In the genomic region with DNA sequence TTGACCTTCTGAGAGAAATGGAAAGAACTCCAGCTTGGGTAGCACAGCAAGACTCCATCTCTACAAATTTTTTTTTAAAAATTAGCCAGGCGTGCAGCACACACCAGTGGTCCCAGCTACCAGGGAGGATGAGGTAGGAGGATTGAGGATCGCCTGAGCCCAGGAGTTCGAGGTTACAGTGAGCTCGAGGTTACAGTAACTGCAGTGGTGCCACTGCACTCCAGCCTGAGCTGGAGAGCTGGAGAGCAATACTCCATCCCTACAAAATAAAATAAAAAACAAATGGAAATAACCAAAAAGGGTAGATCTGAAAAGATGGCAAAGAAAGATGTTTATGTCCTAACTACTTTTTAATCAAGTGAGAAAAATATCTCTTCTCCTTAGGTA, we compare ENCODE assay signal across 13 cellular contexts. TPM values are rescaled to one million over a fixed set of nuclear protein-coding genes. Genes with fewer than 3 reads are reported as not detected.
DNase-seq lines count a peak whose midpoint lies in the region; ATAC-seq lines count a peak whose summit lies in the region.
"Had no signal": no experiment of that assay in that cellular context is flagged by ENCODE, and none has a peak within 500 bp of the region (broad histone marks: within the 10 kb centered on the region; RNA-seq: fewer than 3 reads in every experiment).

No MANE protein-coding gene starts in this region.

- peak overlapping the region; percentile 36 for H3K4me3 ChIP-seq in SK-N-MC
- H3K4me3 ChIP-seq: body of pancreas, thyroid gland had no signal

- POLR2A ChIA-PET in activated CD4-positive, alpha-beta T cell treated with anti-CD3 and anti-CD28 coated beads for 36 hours (lab: Charles Lee), result no interaction called here

- intact Hi-C loops in activated CD4-positive, alpha-beta T cell treated with anti-CD3 and anti-CD28 coated beads for 36 hours (cut with DNase I, micrococcal nuclease), result loop anchor here (1.0 to 10.0 kb wide), 11 partner anchors 13 to 393 kb away; partner anchors contain the start of genes C2CD4D (in 1 of the 2), CGN (in 1 of the 2), POGZ (in 1 of the 2) and TUFT1 (in 1 of the 2)

- H3K9ac ChIP-seq in SK-N-MC (ENCODE audit: insufficient read length), result no peak overlapping the region

- CTCF ChIA-PET in activated CD4-positive, alpha-beta T cell treated with anti-CD3 and anti-CD28 coated beads for 36 hours (lab: Charles Lee), result interaction anchor here (0.6 to 2.2 kb wide), 22 partner anchors 9 to 390 kb away, joined by 3 to 15 read pairs (median 6); partner anchors contain the start of genes CGN, POGZ and TUFT1

- no peaks in the 10 kb centered on the region for H3K27me3 Mint-ChIP-seq in activated CD4-positive, alpha-beta T cell treated with anti-CD3 and anti-CD28 coated beads for 36 hours

- peak overlapping the region; percentile 74 for H3K27ac ChIP-seq in SK-N-MC
- H3K27ac ChIP-seq: body of pancreas had no signal

- DNase-seq in activated CD4-positive, alpha-beta T cell treated with anti-CD3 and anti-CD28 coated beads for 36 hours, result no peak
- DNase-seq in activated CD4-positive, alpha-beta T cell treated with anti-CD3 and anti-CD28 coated beads for 4 hours, result no peak
- DNase-seq in SK-N-MC (ENCODE audit: low read depth, low spot score) (no peak), germinal center (ENCODE audit: low spot score) (peak; percentile 8), mesenteric fat pad (ENCODE audit: low spot score) (no peak), ecto neural progenitor cell (ENCODE audit: low spot score) (no peak)
- no peak for DNase-seq in stimulated activated effector memory CD8-positive, alpha-beta T cell treated with anti-CD3 and anti-CD28 coated beads, Interleukin-12 subunit alpha, Interleukin-12 subunit beta, amount 100 ng/mL, for 72 hours (ENCODE audit: low spot score in 2 of 2)
- DNase-seq: body of pancreas, NCI-H187 treated with DMSO at 0.1 percent for 48 hours, NCI-H774, nucleus accumbens, thyroid gland had no signal

- peak overlapping the region; percentile 42 for H3K27ac Mint-ChIP-seq in activated CD4-positive, alpha-beta T cell treated with anti-CD3 and anti-CD28 coated beads for 36 hours
- H3K27ac Mint-ChIP-seq in stimulated activated effector memory CD8-positive, alpha-beta T cell treated with anti-CD3 and anti-CD28 coated beads, Interleukin-12 subunit alpha, Interleukin-12 subunit beta, amount 100 ng/mL, for 72 hours, result peak overlapping the region; percentile 70

- H3K36me3 ChIP-seq in SK-N-MC (ENCODE audit: insufficient read depth, low read length), result peaks cover 27% of the 10 kb centered on the region
- H3K36me3 ChIP-seq: thyroid gland had no signal

- H3K4me3 Mint-ChIP-seq in activated CD4-positive, alpha-beta T cell treated with anti-CD3 and anti-CD28 coated beads for 36 hours, result no peak overlapping the region
- no peak overlapping the region for H3K4me3 Mint-ChIP-seq in stimulated activated effector memory CD8-positive, alpha-beta T cell treated with anti-CD3 and anti-CD28 coated beads, Interleukin-12 subunit alpha, Interleukin-12 subunit beta, amount 100 ng/mL, for 72 hours

- ATAC-seq in activated CD4-positive, alpha-beta T cell treated with anti-CD3 and anti-CD28 coated beads for 36 hours, result no peak
- no peak for ATAC-seq in stimulated activated effector memory CD8-positive, alpha-beta T cell treated with anti-CD3 and anti-CD28 coated beads, Interleukin-12 subunit alpha, Interleukin-12 subunit beta, amount 100 ng/mL, for 72 hours
- no peak for ATAC-seq in HG03460 (IDR thresholded peaks at IDR 0.05; ENCODE audit: unreplicated experiment)
- ATAC-seq: body of pancreas had no signal

- peaks cover 19% of the 10 kb centered on the region for H3K36me3 Mint-ChIP-seq in activated CD4-positive, alpha-beta T cell treated with anti-CD3 and anti-CD28 coated beads for 36 hours (ENCODE audit: low read depth)
- H3K36me3 Mint-ChIP-seq in stimulated activated effector memory CD8-positive, alpha-beta T cell treated with anti-CD3 and anti-CD28 coated beads, Interleukin-12 subunit alpha, Interleukin-12 subunit beta, amount 100 ng/mL, for 72 hours, result peaks cover 41% of the 10 kb centered on the region

- no peaks in the 10 kb centered on the region for H3K9me3 ChIP-seq in SK-N-MC (ENCODE audit: low read depth, low read length)
- H3K9me3 ChIP-seq: body of pancreas, thyroid gland had no signal

- no peaks in the 10 kb centered on the region for H3K9me3 Mint-ChIP-seq in activated CD4-positive, alpha-beta T cell treated with anti-CD3 and anti-CD28 coated beads for 36 hours (ENCODE audit: low read depth)
- no peaks in the 10 kb centered on the region for H3K9me3 Mint-ChIP-seq in stimulated activated effector memory CD8-positive, alpha-beta T cell treated with anti-CD3 and anti-CD28 coated beads, Interleukin-12 subunit alpha, Interleukin-12 subunit beta, amount 100 ng/mL, for 72 hours

- H3K4me1 Mint-ChIP-seq in activated CD4-positive, alpha-beta T cell treated with anti-CD3 and anti-CD28 coated beads for 36 hours, result peaks cover 54% of the 10 kb centered on the region
- H3K4me1 Mint-ChIP-seq in stimulated activated effector memory CD8-positive, alpha-beta T cell treated with anti-CD3 and anti-CD28 coated beads, Interleukin-12 subunit alpha, Interleukin-12 subunit beta, amount 100 ng/mL, for 72 hours, result peaks cover 23% of the 10 kb centered on the region

RNA-seq across cellular contexts. Expression of gene POGZ, which starts 14.5 kb away (rescaled TPM):
- 100 to 1,000 TPM in 1 of 2 experiments, 10 to 100 TPM in 1; 81.3 to 104 TPM for total RNA-seq in activated CD4-positive, alpha-beta T cell treated with anti-CD3 and anti-CD28 coated beads for 36 hours
- 52.2 TPM for total RNA-seq in mesenteric fat pad

RNA-seq across cellular contexts. Expression of gene PSMB4, which starts 45.4 kb away (rescaled TPM):
- total RNA-seq in activated CD4-positive, alpha-beta T cell treated with anti-CD3 and anti-CD28 coated beads for 36 hours, result 100 to 1,000 TPM; 315 to 351 TPM
- 229 TPM for total RNA-seq in mesenteric fat pad
